Comparison of ENCODE assay signal across 21 cellular contexts in the genomic region with DNA sequence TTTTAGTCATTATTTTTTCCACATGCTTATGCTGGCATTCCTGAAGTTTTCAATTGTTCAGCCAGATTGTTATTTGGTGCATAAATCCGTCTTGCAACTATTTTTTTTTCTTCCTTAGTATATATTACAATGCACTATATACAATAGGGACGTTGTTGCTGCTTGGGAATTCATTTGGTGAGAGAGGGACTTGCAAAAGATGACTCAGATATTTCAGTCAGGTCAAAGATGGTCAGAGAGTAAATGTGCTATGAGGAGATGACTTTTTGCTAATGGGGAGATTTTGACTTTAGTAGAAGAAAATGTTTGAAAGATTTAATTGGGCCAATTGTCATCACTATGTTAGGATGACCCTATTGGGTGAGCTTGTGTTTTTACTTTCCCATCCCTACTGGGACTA.
"Had no signal": no experiment of that assay in that cellular context is flagged by ENCODE, and none has a peak within 500 bp of the region (broad histone marks: within the 10 kb centered on the region; RNA-seq: fewer than 3 reads in every experiment).

No MANE protein-coding gene starts in this region.

- H3K4me1 ChIP-seq: lower lobe of right lung, right lobe of liver, suprapubic skin, transverse colon, vagina had no signal

- DNase-seq: dorsolateral prefrontal cortex; effector CD4-positive, alpha-beta T cell; head of caudate nucleus; left ventricle myocardium superior; lower lobe of right lung; mucosa of descending colon; naive thymus-derived CD4-positive, alpha-beta T cell; nephron progenitor cell; occipital lobe; ovary; right lobe of liver; stimulated activated CD4-positive, alpha-beta T cell treated with anti-CD3 and anti-CD28 coated beads, Interleukin-12 subunit alpha, Interleukin-12 subunit beta, amount 100 ng/mL, for 4 hours; stimulated activated CD4-positive, alpha-beta T cell treated with anti-CD3 and anti-CD28 coated beads, Interleukin-1b, Interleukin-23, amount 100 ng/mL, for 48 hours; stimulated activated CD4-positive, alpha-beta T cell treated with anti-CD3 and anti-CD28 coated beads, Interleukin-4, amount 100 ng/mL, for 1 hour; stimulated activated CD8-positive, alpha-beta memory T cell treated with anti-CD3 and anti-CD28 coated beads, Interleukin-4, amount 100 ng/mL, for 48 hours; stimulated activated naive CD4-positive, alpha-beta T cell; stimulated activated naive CD8-positive, alpha-beta T cell treated with anti-CD3 and anti-CD28 coated beads, Interleukin-15, amount 100 ng/mL, for 72 hours; transverse colon had no signal

- H3K4me1 Mint-ChIP-seq: naive thymus-derived CD4-positive, alpha-beta T cell; stimulated activated naive CD8-positive, alpha-beta T cell treated with anti-CD3 and anti-CD28 coated beads, Interleukin-15, amount 100 ng/mL, for 72 hours had no signal

- H3K4me3 Mint-ChIP-seq: naive thymus-derived CD4-positive, alpha-beta T cell; nephron progenitor cell; stimulated activated naive CD8-positive, alpha-beta T cell treated with anti-CD3 and anti-CD28 coated beads, Interleukin-15, amount 100 ng/mL, for 72 hours had no signal

- ATAC-seq: left ventricle myocardium superior; lower lobe of right lung; mucosa of descending colon; naive thymus-derived CD4-positive, alpha-beta T cell; right lobe of liver; stimulated activated naive CD8-positive, alpha-beta T cell treated with anti-CD3 and anti-CD28 coated beads, Interleukin-15, amount 100 ng/mL, for 72 hours had no signal

- H3K27ac Mint-ChIP-seq: naive thymus-derived CD4-positive, alpha-beta T cell; nephron progenitor cell; stimulated activated naive CD8-positive, alpha-beta T cell treated with anti-CD3 and anti-CD28 coated beads, Interleukin-15, amount 100 ng/mL, for 72 hours had no signal

- H3K9me3 Mint-ChIP-seq: nephron progenitor cell had no signal

- H3K36me3 Mint-ChIP-seq: naive thymus-derived CD4-positive, alpha-beta T cell had no signal

- H3K27me3 Mint-ChIP-seq: stimulated activated naive CD8-positive, alpha-beta T cell treated with anti-CD3 and anti-CD28 coated beads, Interleukin-15, amount 100 ng/mL, for 72 hours had no signal

- H3K4me3 ChIP-seq: dorsolateral prefrontal cortex, lower lobe of right lung, mucosa of descending colon, ovary, right lobe of liver, smooth muscle cell, suprapubic skin, transverse colon, vagina had no signal

- H3K9me3 ChIP-seq: lower lobe of right lung, mucosa of descending colon, ovary, right lobe of liver, suprapubic skin, transverse colon, vagina had no signal

- H3K27ac ChIP-seq: dorsolateral prefrontal cortex, lower lobe of right lung, ovary, right lobe of liver, suprapubic skin, vagina had no signal

- H3K4me2 ChIP-seq: smooth muscle cell had no signal

- H3K36me3 ChIP-seq: lower lobe of right lung, ovary, right lobe of liver, suprapubic skin, transverse colon, vagina had no signal

- H3K27me3 ChIP-seq: ovary, right lobe of liver, suprapubic skin, transverse colon, vagina had no signal
